ENCODE assay signal across 24 cellular contexts in the genomic region with DNA sequence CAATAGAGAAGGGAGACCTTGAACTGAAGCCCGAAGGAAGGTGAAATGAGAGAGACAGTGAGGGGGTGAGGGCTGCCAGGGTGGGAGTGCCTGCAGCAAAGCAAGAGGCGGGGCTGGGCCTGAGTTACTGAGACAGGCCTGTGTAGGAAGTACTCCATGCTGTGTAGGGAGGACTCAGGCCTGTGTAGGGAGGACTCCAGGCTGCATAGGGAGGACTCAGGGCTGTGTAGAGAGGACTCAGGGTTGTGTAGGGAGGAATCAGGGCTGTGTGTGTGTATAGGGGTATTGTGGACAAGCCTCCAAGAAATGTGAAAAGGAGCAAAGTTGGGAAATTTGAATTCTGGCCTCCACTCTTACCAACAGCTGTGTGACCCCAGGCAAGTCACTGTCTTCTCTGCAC.
"Had no signal": no experiment of that assay in that cellular context is flagged by ENCODE, and none has a peak within 500 bp of the region (broad histone marks: within the 10 kb centered on the region; RNA-seq: fewer than 3 reads in every experiment).

No MANE protein-coding gene starts in this region.

- H3K9me3 Mint-ChIP-seq: activated CD8-positive, alpha-beta T cell treated with anti-CD3 and anti-CD28 coated beads for 36 hours; activated naive CD8-positive, alpha-beta T cell treated with anti-CD3 and anti-CD28 coated beads, Interleukin-2, amount 10 ng/mL, durations not matched to agents 7 days and 5 days; activated T-cell treated with anti-CD3 and anti-CD28 coated beads, Interleukin-2, amount 50 U/mL, for 72 hours; dendritic cell treated with granulocyte-macrophage colony-stimulating factor and Interleukin-4, amounts not matched to agents 40 ng/mL and 50 ng/mL, for 4 days; nephron had no signal

- H3K4me3 ChIP-seq: ovary, prostate gland, thyroid gland, upper lobe of left lung had no signal

- H3K4me3 Mint-ChIP-seq: activated CD8-positive, alpha-beta T cell treated with anti-CD3 and anti-CD28 coated beads for 36 hours; activated naive CD8-positive, alpha-beta T cell treated with anti-CD3 and anti-CD28 coated beads, Interleukin-2, amount 10 ng/mL, durations not matched to agents 7 days and 5 days; activated T-cell treated with anti-CD3 and anti-CD28 coated beads, Interleukin-2, amount 50 U/mL, for 72 hours; dendritic cell treated with granulocyte-macrophage colony-stimulating factor and Interleukin-4, amounts not matched to agents 40 ng/mL and 50 ng/mL, for 4 days; nephron had no signal

- H3K27ac Mint-ChIP-seq: activated CD8-positive, alpha-beta T cell treated with anti-CD3 and anti-CD28 coated beads for 36 hours; activated naive CD8-positive, alpha-beta T cell treated with anti-CD3 and anti-CD28 coated beads, Interleukin-2, amount 10 ng/mL, durations not matched to agents 7 days and 5 days; activated T-cell treated with anti-CD3 and anti-CD28 coated beads, Interleukin-2, amount 50 U/mL, for 72 hours; dendritic cell treated with granulocyte-macrophage colony-stimulating factor and Interleukin-4, amounts not matched to agents 40 ng/mL and 50 ng/mL, for 4 days; nephron had no signal

- H3K27ac ChIP-seq: neutrophil, ovary, prostate gland, thyroid gland, upper lobe of left lung, WERI-Rb-1 had no signal

- H3K36me3 ChIP-seq: neutrophil, ovary, prostate gland, thyroid gland, upper lobe of left lung, WERI-Rb-1 had no signal

- H3K36me3 Mint-ChIP-seq: activated naive CD8-positive, alpha-beta T cell treated with anti-CD3 and anti-CD28 coated beads, Interleukin-2, amount 10 ng/mL, durations not matched to agents 7 days and 5 days had no signal

- ATAC-seq: activated CD8-positive, alpha-beta T cell treated with anti-CD3 and anti-CD28 coated beads for 36 hours; activated T-cell treated with anti-CD3 and anti-CD28 coated beads, Interleukin-2, amount 50 U/mL, for 72 hours; left ventricle myocardium superior had no signal

- H3K4me1 ChIP-seq: prostate gland, thyroid gland, upper lobe of left lung had no signal

- H3K27me3 ChIP-seq: neutrophil, ovary, thyroid gland, upper lobe of left lung had no signal

- H3K4me1 Mint-ChIP-seq: nephron had no signal

- DNase-seq: activated CD4-positive, alpha-beta T cell treated with anti-CD3 and anti-CD28 coated beads, Interleukin-2, amount 50 U/mL, for 1 hour; activated CD4-positive, CD25-positive, alpha-beta regulatory T cell treated with anti-CD3 and anti-CD28 coated beads, Interleukin-2, amount 50 U/mL, for 72 hours; activated CD8-positive, alpha-beta T cell treated with anti-CD3 and anti-CD28 coated beads for 36 hours; activated naive CD4-positive, alpha-beta T cell treated with Interleukin-2 at 50 U/mL for 16 hours; activated naive CD8-positive, alpha-beta T cell treated with anti-CD3 and anti-CD28 coated beads, Interleukin-2, amount 10 ng/mL, durations not matched to agents 7 days and 5 days; activated T-cell treated with anti-CD3 and anti-CD28 coated beads for 4 hours; activated T-cell treated with anti-CD3 and anti-CD28 coated beads, Interleukin-2, amount 50 U/mL, for 72 hours; amniotic stem cell; central memory CD4-positive, alpha-beta T cell; effector CD4-positive, alpha-beta T cell; left ventricle myocardium superior; ovary; retina; stimulated activated CD4-positive, alpha-beta T cell treated with anti-CD3 and anti-CD28 coated beads, Interleukin-15, amount 100 ng/mL, for 24 hours; stimulated activated naive CD4-positive, alpha-beta T cell treated with Interleukin-2 at 50 U/mL for 16 hours; substantia nigra; T-helper 9 cell; thyroid gland; upper lobe of left lung; WERI-Rb-1 had no signal

- H3K27me3 Mint-ChIP-seq: activated CD8-positive, alpha-beta T cell treated with anti-CD3 and anti-CD28 coated beads for 36 hours; activated naive CD8-positive, alpha-beta T cell treated with anti-CD3 and anti-CD28 coated beads, Interleukin-2, amount 10 ng/mL, durations not matched to agents 7 days and 5 days; dendritic cell treated with granulocyte-macrophage colony-stimulating factor and Interleukin-4, amounts not matched to agents 40 ng/mL and 50 ng/mL, for 4 days had no signal
